Comparison of ENCODE assay signal across 1 cellular context in genomic region chr13:75195479-75196111, GRCh38.
TF ChIP-seq lines count a peak whose summit lies in the region.

No MANE protein-coding gene starts in this region.

TF ChIP-seq in IMR-90, 13 proteins besides CTCF, POLR2A, EP300 and RAD21 (continued from another document):
- TF ChIP-seq USF2 (IDR thresholded peaks at IDR 0.05; ENCODE audit: low read depth, low read length) (no peak), CEBPB (IDR thresholded peaks at IDR 0.05; ENCODE audit: low read depth, low read length) (no peak)
